In genomic region chrX:48736303-48736702, GRCh38 we compare ENCODE assay signal across 11 cellular contexts. TPM values are rescaled to one million over a fixed set of nuclear protein-coding genes. Genes with fewer than 3 reads are reported as not detected.
A peak's percentile ranks its signal among the peaks of the same experiment; 100 is the strongest.
DNase-seq lines count a peak whose midpoint lies in the region; ATAC-seq and TF ChIP-seq lines count a peak whose summit lies in the region.
"Had no signal": no experiment of that assay in that cellular context is flagged by ENCODE, and none has a peak within 500 bp of the region (broad histone marks: within the 10 kb centered on the region; RNA-seq: fewer than 3 reads in every experiment).

No MANE protein-coding gene starts in this region.

- peaks cover 9 to 27% (median 18%) of the 10 kb centered on the region in 4 donors for H3K4me1 Mint-ChIP-seq in CD4-positive, alpha-beta memory T cell
- peaks cover 9 to 12% (median 10%) of the 10 kb centered on the region in 3 donors for H3K4me1 Mint-ChIP-seq in IgD-negative memory B cell
- peaks cover 19 to 20% of the 10 kb centered on the region in 2 donors for H3K4me1 Mint-ChIP-seq in natural killer cell treated with Interleukin-12 subunit alpha and Interleukin-12 subunit beta and Interleukin-15 and Interleukin-18, amount 100 ng/mL, for 72 hours (ENCODE audit: low read depth in 2 of 2)

- no peak for TF ChIP-seq CTCF in astrocyte of the cerebellum (IDR thresholded peaks at IDR 0.05; ENCODE audit: low read depth, low read length, missing control alignments)
- TF ChIP-seq CTCF in ovary (IDR thresholded peaks at IDR 0.05), result no peak

- no peak for TF ChIP-seq EP300 in ovary (IDR thresholded peaks at IDR 0.05)

- CTCF ChIA-PET in CD4-positive, alpha-beta memory T cell (lab: Charles Lee; ENCODE audit: partially characterized antibody), result interaction anchor here (1.2 to 1.9 kb wide), 2 partner anchors 88 to 210 kb away, joined by 3 to 9 read pairs; no protein-coding TSS in a partner anchor

- no peaks in the 10 kb centered on the region for H3K36me3 ChIP-seq in CD4-positive, alpha-beta memory T cell (ENCODE audit: insufficient read depth, low read length)
- H3K36me3 ChIP-seq in ovary, result no peaks in the 10 kb centered on the region
- H3K36me3 ChIP-seq: transverse colon had no signal

- DNase-seq in CD4-positive, alpha-beta memory T cell, result no peak
- DNase-seq in astrocyte of the cerebellum (ENCODE audit: low read depth) (no peak), cerebellar cortex (ENCODE audit: low spot score) (no peak), NOMO-1 treated with DMSO at 0.1 percent for 48 hours (lab: John Stamatoyannopoulos, UW; ENCODE audit: unreplicated experiment) (no peak), ovary (no peak)
- DNase-seq in natural killer cell treated with Interleukin-12 subunit alpha and Interleukin-12 subunit beta and Interleukin-15 and Interleukin-18, amount 100 ng/mL, for 72 hours (ENCODE audit: low spot score), result no peak
- DNase-seq: activated gamma-delta T cell treated with Interleukin-2 at 50 U/mL for 16 hours, Right ventricle myocardium superior, transverse colon had no signal

- no peaks in the 10 kb centered on the region for H3K27me3 ChIP-seq in CD4-positive, alpha-beta memory T cell (ENCODE audit: insufficient read depth, low read length)
- H3K27me3 ChIP-seq in ovary, result no peaks in the 10 kb centered on the region
- H3K27me3 ChIP-seq: transverse colon had no signal

- intact Hi-C loops in CD4-positive, alpha-beta memory T cell (cut with micrococcal nuclease), result loop anchor here (2.0 kb wide), 2 partner anchors 64 to 88 kb away; no protein-coding TSS in a partner anchor
- intact Hi-C loops in ovary (cut with DNase I), result no loop called here

- no peaks in the 10 kb centered on the region for H3K36me3 Mint-ChIP-seq in CD4-positive, alpha-beta memory T cell
- peaks cover 3% of the 10 kb centered on the region for H3K36me3 Mint-ChIP-seq in IgD-negative memory B cell
- H3K36me3 Mint-ChIP-seq in natural killer cell treated with Interleukin-12 subunit alpha and Interleukin-12 subunit beta and Interleukin-15 and Interleukin-18, amount 100 ng/mL, for 72 hours, result no peaks in the 10 kb centered on the region

- no peaks in the 10 kb centered on the region for H3K27me3 Mint-ChIP-seq in CD4-positive, alpha-beta memory T cell
- H3K27me3 Mint-ChIP-seq in IgD-negative memory B cell, result no peaks in the 10 kb centered on the region
- peaks cover 0 to 5% of the 10 kb centered on the region in 2 donors for H3K27me3 Mint-ChIP-seq in natural killer cell treated with Interleukin-12 subunit alpha and Interleukin-12 subunit beta and Interleukin-15 and Interleukin-18, amount 100 ng/mL, for 72 hours

- H3K9me3 ChIP-seq in CD4-positive, alpha-beta memory T cell (ENCODE audit: control insufficient read depth in 1 of 2, low read length in 2 of 2), result no peaks in the 10 kb centered on the region
- H3K9me3 ChIP-seq in ovary, result no peaks in the 10 kb centered on the region
- H3K9me3 ChIP-seq: transverse colon had no signal

- no peak overlapping the region for H3K27ac ChIP-seq in CD4-positive, alpha-beta memory T cell (ENCODE audit: low read depth, low read length)
- no peak overlapping the region for H3K27ac ChIP-seq in ovary

- H3K4me3 Mint-ChIP-seq in CD4-positive, alpha-beta memory T cell, result peak overlapping the region in 7 of 8 donors; percentile 1 to 94 (median 87)
- peak overlapping the region; percentile 18 to 92 (median 67) for H3K4me3 Mint-ChIP-seq in IgD-negative memory B cell
- peak overlapping the region; percentile 96 for H3K4me3 Mint-ChIP-seq in natural killer cell treated with Interleukin-12 subunit alpha and Interleukin-12 subunit beta and Interleukin-15 and Interleukin-18, amount 100 ng/mL, for 72 hours

- no peak for TF ChIP-seq POLR2A in ovary (IDR thresholded peaks at IDR 0.05)

- POLR2A ChIA-PET in CD4-positive, alpha-beta memory T cell (lab: Charles Lee; ENCODE audit: partially characterized antibody), result interaction anchor here (0.8 to 3.6 kb wide), 14 partner anchors 7 to 1607 kb away, joined by 3 to 82 read pairs (median 12); partner anchors contain the start of genes GRIPAP1, HDAC6, RBM3 and SUV39H1

- ATAC-seq in natural killer cell treated with Interleukin-12 subunit alpha and Interleukin-12 subunit beta and Interleukin-15 and Interleukin-18, amount 100 ng/mL, for 72 hours, result no peak
- ATAC-seq in HG02798 (IDR thresholded peaks at IDR 0.05; ENCODE audit: poor library complexity, unreplicated experiment), result no peak

- peak overlapping the region; percentile 1 to 98 (median 94) for H3K27ac Mint-ChIP-seq in CD4-positive, alpha-beta memory T cell
- H3K27ac Mint-ChIP-seq in IgD-negative memory B cell, result peak overlapping the region in 1 of 3 donors; percentile 49
- H3K27ac Mint-ChIP-seq in natural killer cell treated with Interleukin-12 subunit alpha and Interleukin-12 subunit beta and Interleukin-15 and Interleukin-18, amount 100 ng/mL, for 72 hours, result peak overlapping the region; percentile 90 to 97

- H3K4me1 ChIP-seq in CD4-positive, alpha-beta memory T cell (ENCODE audit: insufficient read depth, low read length), result peaks cover 20% of the 10 kb centered on the region
- H3K4me1 ChIP-seq in ovary (ENCODE audit: insufficient read depth), result no peaks in the 10 kb centered on the region

- H3K4me3 ChIP-seq in CD4-positive, alpha-beta memory T cell (ENCODE audit: low read length in 2 of 2), result no peak overlapping the region
- H3K4me3 ChIP-seq in astrocyte of the cerebellum (ENCODE audit: low read depth, low read length) (peak overlapping the region; percentile 55), ovary (no peak overlapping the region)

- WGBS in ovary, 3 donors, result 56 to 60% (median 56%) methylated on average over 1 of the region's 1 CpG

- H3K9me3 Mint-ChIP-seq in CD4-positive, alpha-beta memory T cell, result peaks cover 0 to 2% (median 0%) of the 10 kb centered on the region in 8 donors
- H3K9me3 Mint-ChIP-seq in IgD-negative memory B cell, result no peaks in the 10 kb centered on the region
- no peaks in the 10 kb centered on the region for H3K9me3 Mint-ChIP-seq in natural killer cell treated with Interleukin-12 subunit alpha and Interleukin-12 subunit beta and Interleukin-15 and Interleukin-18, amount 100 ng/mL, for 72 hours

- in situ Hi-C loops in astrocyte of the cerebellum (cut with HindIII; ENCODE audit: low sequenced_read_pairs), result no loop called here

RNA-seq across cellular contexts. Expression of gene GLOD5, which starts 25.2 kb away (rescaled TPM):
- not detected for total RNA-seq in CD4-positive, alpha-beta memory T cell
- not detected for polyA plus RNA-seq in CD4-positive, alpha-beta memory T cell
- polyA plus RNA-seq in IgD-negative memory B cell (not detected), ovary (not detected)
- not detected for total RNA-seq in natural killer cell treated with Interleukin-12 subunit alpha and Interleukin-12 subunit beta and Interleukin-15 and Interleukin-18, amount 100 ng/mL, for 72 hours
- not detected for total RNA-seq in ovary
- total RNA-seq: Right ventricle myocardium superior had no signal

RNA-seq across cellular contexts. Expression of gene SUV39H1, which starts 39.8 kb away (rescaled TPM):
- total RNA-seq in CD4-positive, alpha-beta memory T cell, result 10 to 100 TPM in 1 of 2 experiments, 1 to 10 TPM in 1; 8.7 to 10.2 TPM
- 10 to 100 TPM; 12.4 to 15.6 TPM for polyA plus RNA-seq in CD4-positive, alpha-beta memory T cell
- polyA plus RNA-seq in IgD-negative memory B cell (8.6 TPM), ovary (1 to 10 TPM; 3.5 to 5.6 TPM)
- total RNA-seq in natural killer cell treated with Interleukin-12 subunit alpha and Interleukin-12 subunit beta and Interleukin-15 and Interleukin-18, amount 100 ng/mL, for 72 hours, result 10 to 100 TPM; 19.2 to 33.8 TPM
- 1 to 10 TPM; 3.2 to 7.7 (median 5.2) TPM for total RNA-seq in ovary

RNA-seq across cellular contexts. Expression of gene GATA1, which starts 50.1 kb away (rescaled TPM):
- not detected for total RNA-seq in CD4-positive, alpha-beta memory T cell
- not detected for polyA plus RNA-seq in CD4-positive, alpha-beta memory T cell
- polyA plus RNA-seq in IgD-negative memory B cell (not detected), ovary (under 1 TPM in 1 of 2 donors, not detected in 1; 0.08 TPM)
- under 1 TPM in 1 of 2 donors, not detected in 1; 0.73 TPM for total RNA-seq in natural killer cell treated with Interleukin-12 subunit alpha and Interleukin-12 subunit beta and Interleukin-15 and Interleukin-18, amount 100 ng/mL, for 72 hours
- total RNA-seq in ovary, result under 1 TPM in 1 of 7 donors, not detected in 6; 0.46 TPM
- total RNA-seq: transverse colon had no signal

RNA-seq across cellular contexts. Expression of gene WAS, which starts 52.7 kb away (rescaled TPM):
- total RNA-seq in CD4-positive, alpha-beta memory T cell, result 100 to 1,000 TPM; 108 to 110 TPM
- 10 to 100 TPM; 13.4 to 33.8 TPM for polyA plus RNA-seq in CD4-positive, alpha-beta memory T cell
- 26.5 TPM for polyA plus RNA-seq in IgD-negative memory B cell
- 100 to 1,000 TPM in 1 of 2 donors, 10 to 100 TPM in 1; 98.7 to 109 TPM for total RNA-seq in natural killer cell treated with Interleukin-12 subunit alpha and Interleukin-12 subunit beta and Interleukin-15 and Interleukin-18, amount 100 ng/mL, for 72 hours
- 1 to 10 TPM in 6 of 7 donors, under 1 TPM in 1; 0.95 to 7.7 (median 3.1) TPM for total RNA-seq in ovary
- polyA plus RNA-seq in ovary, result 1 to 10 TPM; 1.3 to 3.2 TPM
